In the genomic region with DNA sequence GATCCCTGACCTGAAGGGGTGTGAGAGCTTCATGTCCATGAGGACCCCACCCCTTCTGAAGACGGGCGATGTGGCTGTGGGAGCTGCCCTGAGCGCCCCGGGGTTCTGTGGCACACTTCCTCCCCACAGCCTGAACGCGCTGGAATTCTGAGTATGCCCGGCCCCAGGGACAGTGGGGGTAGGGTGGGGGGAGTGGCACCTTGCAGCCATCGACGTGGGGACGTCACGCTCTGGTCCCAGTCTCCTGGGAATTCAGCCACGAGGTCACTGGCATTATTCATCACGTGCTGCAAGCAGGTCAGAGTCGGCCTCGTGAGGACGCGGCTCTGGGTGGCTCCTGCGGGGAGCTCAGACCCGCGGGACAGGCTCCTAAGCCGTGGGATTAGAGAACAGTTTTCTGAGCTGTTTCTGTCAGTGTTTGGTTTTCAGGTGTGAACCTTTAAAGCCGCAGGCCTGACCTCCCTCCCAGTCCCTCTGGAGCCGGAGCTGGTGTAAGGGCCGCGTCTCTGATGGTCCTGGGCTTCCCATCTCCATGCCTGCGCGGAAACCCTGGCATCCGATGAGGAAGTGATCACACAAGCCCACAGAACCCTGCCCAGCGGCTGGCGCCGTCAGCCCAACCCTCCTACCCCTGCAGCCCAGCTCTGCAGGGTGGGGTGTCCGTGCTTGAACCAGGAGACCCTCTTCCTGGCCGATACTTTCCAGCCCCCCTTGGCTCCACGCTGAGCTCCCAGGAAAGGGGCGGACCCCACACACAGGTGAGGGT, we compare ENCODE assay signal across 1 cellular context.
A peak's percentile ranks its signal among the peaks of the same experiment; 100 is the strongest.
TF ChIP-seq lines count a peak whose summit lies in the region.

No MANE protein-coding gene starts in this region.

TF ChIP-seq in endothelial cell of umbilical vein, 7 proteins besides CTCF, POLR2A, EP300 and RAD21:
- no peak for TF ChIP-seq GATA2 (IDR thresholded peaks at IDR 0.05; ENCODE audit: insufficient read depth, insufficient read length, low read depth, low read length)
- TF ChIP-seq, protein P1, sequence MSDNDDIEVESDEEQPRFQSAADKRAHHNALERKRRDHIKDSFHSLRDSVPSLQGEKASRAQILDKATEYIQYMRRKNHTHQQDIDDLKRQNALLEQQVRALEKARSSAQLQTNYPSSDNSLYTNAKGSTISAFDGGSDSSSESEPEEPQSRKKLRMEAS (IDR thresholded peaks at IDR 0.05; ENCODE audit: insufficient read depth, insufficient read length): peak; percentile 90
